ENCODE assay signal across 1 cellular context in genomic region chr10:53045315-53045714, GRCh38.
TF ChIP-seq lines count a peak whose summit lies in the region.

No MANE protein-coding gene starts in this region.

TF ChIP-seq in GM23338, 12 proteins besides CTCF, POLR2A, EP300 and RAD21 (continued from another document):
- TF ChIP-seq REST (IDR thresholded peaks at IDR 0.05; ENCODE audit: unreplicated experiment): no peak
- TF ChIP-seq ZNF462 (CRISPR knock-in tag; IDR thresholded peaks at IDR 0.05): no peak
- TF ChIP-seq CREB1 (CRISPR knock-in tag; IDR thresholded peaks at IDR 0.05; ENCODE audit: low read depth): no peak
- no peak for TF ChIP-seq STAT1 (IDR thresholded peaks at IDR 0.05; ENCODE audit: unreplicated experiment)
- TF ChIP-seq JUNB (IDR thresholded peaks at IDR 0.05; ENCODE audit: unreplicated experiment): no peak
- TF ChIP-seq NANOG (IDR thresholded peaks at IDR 0.05; ENCODE audit: borderline replicate concordance): no peak
- no peak for TF ChIP-seq POLR2AphosphoS5 (IDR thresholded peaks at IDR 0.05; ENCODE audit: low read depth)
